Comparison of ENCODE assay signal across 27 cellular contexts in the genomic region with DNA sequence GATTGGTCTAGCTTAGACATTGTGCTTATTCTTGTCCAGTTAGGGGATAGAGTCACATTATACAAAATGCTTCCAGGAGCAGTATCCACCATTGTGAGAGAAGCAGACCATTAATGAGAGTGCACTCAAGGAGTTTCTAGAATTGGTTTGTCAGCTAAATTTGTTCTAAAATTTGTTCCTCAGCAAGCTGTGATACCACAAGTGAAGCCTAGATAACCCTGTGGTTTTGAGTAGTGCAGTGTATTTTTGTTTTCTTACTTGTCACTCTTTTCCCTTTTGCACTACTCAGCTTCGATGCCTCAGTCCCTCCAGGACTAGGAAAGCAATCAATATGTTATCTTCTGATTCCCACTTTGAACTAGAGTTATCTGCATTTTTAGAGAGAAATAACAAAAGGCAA. TPM values are rescaled to one million over a fixed set of nuclear protein-coding genes. Genes with fewer than 3 reads are reported as not detected.
"Had no signal": no experiment of that assay in that cellular context is flagged by ENCODE, and none has a peak within 500 bp of the region (broad histone marks: within the 10 kb centered on the region; RNA-seq: fewer than 3 reads in every experiment).

No MANE protein-coding gene starts in this region.

- DNase-seq: hypothalamus; immature natural killer cell; kidney; left colon; left lung; lower lobe of right lung; mammary epithelial cell; mesenchymal stem cell; naive thymus-derived CD4-positive, alpha-beta T cell; pancreas; posterior cingulate gyrus; retina; right cardiac atrium; small intestine; spleen; stimulated activated CD4-positive, alpha-beta T cell treated with anti-CD3 and anti-CD28 coated beads, Interleukin-4, amount 100 ng/mL, for 24 hours; stimulated activated naive CD4-positive, alpha-beta T cell; tibial artery; trophoblast cell; upper lobe of right lung; uterus had no signal

- H3K27ac ChIP-seq: left lung, lower lobe of right lung, pancreas, prostate gland, spleen, suprapubic skin, thoracic aorta, tibial artery, upper lobe of right lung, uterus had no signal

- ATAC-seq: left colon; left lung; lower lobe of right lung; naive thymus-derived CD4-positive, alpha-beta T cell; natural killer cell treated with Interleukin-12 subunit alpha and Interleukin-12 subunit beta and Interleukin-15 and Interleukin-18, amount 100 ng/mL, for 72 hours; pancreas; right cardiac atrium; sciatic nerve; stimulated activated effector memory CD8-positive, alpha-beta T cell treated with anti-CD3 and anti-CD28 coated beads, Interleukin-12 subunit alpha, Interleukin-12 subunit beta, amount 100 ng/mL, for 72 hours; upper lobe of right lung had no signal

- H3K4me1 ChIP-seq: left lung, lower lobe of right lung, pancreas, prostate gland, spleen, suprapubic skin, tibial artery, upper lobe of right lung, uterus had no signal

- H3K36me3 ChIP-seq: left lung, lower lobe of right lung, pancreas, prostate gland, spleen, suprapubic skin, thoracic aorta, tibial artery, upper lobe of right lung, uterus had no signal

- H3K9me3 ChIP-seq: lower lobe of right lung, pancreas, prostate gland, suprapubic skin, thoracic aorta, uterus had no signal

- H3K27me3 ChIP-seq: left lung, pancreas, spleen, suprapubic skin, tibial artery, upper lobe of right lung, uterus had no signal

- H3K4me3 ChIP-seq: left lung, lower lobe of right lung, pancreas, prostate gland, spleen, suprapubic skin, thoracic aorta, tibial artery, upper lobe of right lung, uterus had no signal

RNA-seq across cellular contexts. Expression of a gene that starts 42.5 kb away (rescaled TPM):
- polyA plus RNA-seq: immature natural killer cell had no signal
